In genomic region chr7:129121501-129122085, GRCh38 we compare ENCODE assay signal across 1 cellular context. TPM values are rescaled to one million over a fixed set of nuclear protein-coding genes. Genes with fewer than 3 reads are reported as not detected.
"Had no signal": no experiment of that assay in that cellular context is flagged by ENCODE, and none has a peak within 500 bp of the region (broad histone marks: within the 10 kb centered on the region; RNA-seq: fewer than 3 reads in every experiment).

No MANE protein-coding gene starts in this region.

RNA-seq across cellular contexts. Expression of gene TSPAN33, which starts 22.9 kb away (rescaled TPM):
- total RNA-seq: endothelial cell of umbilical vein had no signal
